9 cellular contexts compared by ENCODE assay signal in the genomic region with DNA sequence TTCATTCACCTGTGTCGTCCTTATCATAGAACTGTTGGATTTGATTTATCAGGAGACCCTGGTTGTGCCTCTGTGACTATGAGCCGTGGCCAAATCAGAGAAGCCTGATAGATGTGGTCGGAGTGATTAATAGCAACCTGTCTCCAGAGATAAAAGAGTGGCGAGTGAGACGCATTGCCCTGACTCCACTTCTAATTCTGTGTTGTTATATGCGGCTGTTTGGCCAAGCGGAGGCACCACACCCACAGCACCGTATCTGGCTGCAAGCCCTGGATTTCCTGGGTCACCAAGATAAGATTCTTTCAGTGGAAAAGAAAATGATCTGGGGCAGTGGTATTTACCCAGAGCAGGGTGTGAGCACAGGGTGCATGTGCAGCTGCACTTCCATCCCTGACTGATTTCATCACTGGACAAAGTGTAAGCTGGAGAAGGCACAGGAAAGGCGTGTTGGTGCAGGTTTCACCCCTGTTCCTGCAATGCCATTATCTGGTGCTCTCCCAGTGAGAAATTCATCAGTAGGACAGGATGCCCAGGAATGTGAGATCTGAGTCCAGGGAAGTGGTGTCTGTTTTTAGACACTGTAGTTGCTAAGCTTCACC.
DNase-seq lines count a peak whose midpoint lies in the region; ATAC-seq and TF ChIP-seq lines count a peak whose summit lies in the region.
"Had no signal": no experiment of that assay in that cellular context is flagged by ENCODE, and none has a peak within 500 bp of the region (broad histone marks: within the 10 kb centered on the region; RNA-seq: fewer than 3 reads in every experiment).

No MANE protein-coding gene starts in this region.

- WGBS in tibial nerve, 2 donors: 38 to 46% methylated on average over 9 of the region's 9 CpGs

- H3K36me3 Mint-ChIP-seq in stimulated activated naive CD8-positive, alpha-beta T cell treated with anti-CD3 and anti-CD28 coated beads, Interleukin-15, Interleukin-2, amounts not matched to agents 100 ng/mL and 50 ng/mL, for 24 hours (ENCODE audit: low read depth): no peaks in the 10 kb centered on the region
- H3K36me3 Mint-ChIP-seq in dendritic cell treated with granulocyte-macrophage colony-stimulating factor and Interleukin-4, amounts not matched to agents 40 ng/mL and 50 ng/mL, for 4 days (ENCODE audit: low read depth): no peaks in the 10 kb centered on the region
- H3K36me3 Mint-ChIP-seq: activated naive CD4-positive, alpha-beta T cell treated with anti-CD3 and anti-CD28 coated beads, Interleukin-2, amount 10 ng/mL, durations not matched to agents 7 days and 5 days had no signal

- peaks cover 7% of the 10 kb centered on the region for H3K27me3 Mint-ChIP-seq in stimulated activated naive CD8-positive, alpha-beta T cell treated with anti-CD3 and anti-CD28 coated beads, Interleukin-15, Interleukin-2, amounts not matched to agents 100 ng/mL and 50 ng/mL, for 24 hours
- H3K27me3 Mint-ChIP-seq in stimulated activated naive CD8-positive, alpha-beta T cell treated with anti-CD3 and anti-CD28 coated beads, Interleukin-15, amount 100 ng/mL, for 72 hours: peaks cover 14% of the 10 kb centered on the region
- peaks cover 4% of the 10 kb centered on the region for H3K27me3 Mint-ChIP-seq in dendritic cell treated with granulocyte-macrophage colony-stimulating factor and Interleukin-4, amounts not matched to agents 40 ng/mL and 50 ng/mL, for 4 days

- H3K4me1 Mint-ChIP-seq in stimulated activated naive CD8-positive, alpha-beta T cell treated with anti-CD3 and anti-CD28 coated beads, Interleukin-15, Interleukin-2, amounts not matched to agents 100 ng/mL and 50 ng/mL, for 24 hours (ENCODE audit: low read depth): peaks cover 23% of the 10 kb centered on the region
- H3K4me1 Mint-ChIP-seq in stimulated activated naive CD8-positive, alpha-beta T cell treated with anti-CD3 and anti-CD28 coated beads, Interleukin-15, amount 100 ng/mL, for 72 hours: peaks cover 12% of the 10 kb centered on the region
- H3K4me1 Mint-ChIP-seq in dendritic cell treated with granulocyte-macrophage colony-stimulating factor and Interleukin-4, amounts not matched to agents 40 ng/mL and 50 ng/mL, for 4 days (ENCODE audit: low read depth): peaks cover 82% of the 10 kb centered on the region

- H3K27ac Mint-ChIP-seq in stimulated activated naive CD8-positive, alpha-beta T cell treated with anti-CD3 and anti-CD28 coated beads, Interleukin-15, Interleukin-2, amounts not matched to agents 100 ng/mL and 50 ng/mL, for 24 hours: no peak overlapping the region
- no peak overlapping the region for H3K27ac Mint-ChIP-seq in stimulated activated naive CD8-positive, alpha-beta T cell treated with anti-CD3 and anti-CD28 coated beads, Interleukin-15, amount 100 ng/mL, for 72 hours
- peak overlapping the region; percentile 61 for H3K27ac Mint-ChIP-seq in dendritic cell treated with granulocyte-macrophage colony-stimulating factor and Interleukin-4, amounts not matched to agents 40 ng/mL and 50 ng/mL, for 4 days
- H3K27ac Mint-ChIP-seq: activated naive CD4-positive, alpha-beta T cell treated with anti-CD3 and anti-CD28 coated beads, Interleukin-2, amount 10 ng/mL, durations not matched to agents 7 days and 5 days had no signal

- intact Hi-C loops in dendritic cell treated with granulocyte-macrophage colony-stimulating factor and Interleukin-4, amounts not matched to agents 40 ng/mL and 50 ng/mL, for 4 days (cut with micrococcal nuclease): no loop called here
- intact Hi-C loops in lower lobe of right lung (cut with DNase I): no loop called here

- no peaks in the 10 kb centered on the region for H3K36me3 ChIP-seq in lower lobe of right lung
- H3K36me3 ChIP-seq in tibial nerve: no peaks in the 10 kb centered on the region

- DNase-seq in stimulated activated naive CD8-positive, alpha-beta T cell treated with anti-CD3 and anti-CD28 coated beads, Interleukin-15, amount 100 ng/mL, for 72 hours: no peak
- peak; percentile 50 for DNase-seq in lower lobe of right lung
- DNase-seq in hippocampal formation (lab: John Stamatoyannopoulos, UW): no peak
- no peak for DNase-seq in activated CD4-positive, CD25-positive, alpha-beta regulatory T cell treated with anti-CD3 and anti-CD28 coated beads, Interleukin-2, amount 50 U/mL, for 72 hours
- no peak for DNase-seq in tibial nerve (ENCODE audit: low spot score in 2 of 2)
- DNase-seq: activated naive CD4-positive, alpha-beta T cell treated with anti-CD3 and anti-CD28 coated beads, Interleukin-2, amount 10 ng/mL, durations not matched to agents 7 days and 5 days had no signal

- TF ChIP-seq EP300 in tibial nerve (IDR thresholded peaks at IDR 0.05): no peak

- ATAC-seq in stimulated activated naive CD8-positive, alpha-beta T cell treated with anti-CD3 and anti-CD28 coated beads, Interleukin-15, amount 100 ng/mL, for 72 hours: no peak
- peak; percentile 59 to 64 for ATAC-seq in lower lobe of right lung
- no peak for ATAC-seq in HG03196 (IDR thresholded peaks at IDR 0.05; ENCODE audit: unreplicated experiment)

- no peaks in the 10 kb centered on the region for H3K9me3 ChIP-seq in lower lobe of right lung
- H3K9me3 ChIP-seq in tibial nerve: no peaks in the 10 kb centered on the region

- peak overlapping the region; percentile 32 for H3K27ac ChIP-seq in lower lobe of right lung
- H3K27ac ChIP-seq in tibial nerve: no peak overlapping the region

- TF ChIP-seq CTCF in lower lobe of right lung (IDR thresholded peaks at IDR 0.05) (no peak), tibial nerve (IDR thresholded peaks at IDR 0.05) (no peak)

- H3K4me3 ChIP-seq in lower lobe of right lung (no peak overlapping the region), tibial nerve (no peak overlapping the region)

- no peak for TF ChIP-seq POLR2A in tibial nerve (IDR thresholded peaks at IDR 0.05)

- H3K9me3 Mint-ChIP-seq in stimulated activated naive CD8-positive, alpha-beta T cell treated with anti-CD3 and anti-CD28 coated beads, Interleukin-15, Interleukin-2, amounts not matched to agents 100 ng/mL and 50 ng/mL, for 24 hours: no peaks in the 10 kb centered on the region
- no peaks in the 10 kb centered on the region for H3K9me3 Mint-ChIP-seq in stimulated activated naive CD8-positive, alpha-beta T cell treated with anti-CD3 and anti-CD28 coated beads, Interleukin-15, amount 100 ng/mL, for 72 hours
- H3K9me3 Mint-ChIP-seq in dendritic cell treated with granulocyte-macrophage colony-stimulating factor and Interleukin-4, amounts not matched to agents 40 ng/mL and 50 ng/mL, for 4 days: no peaks in the 10 kb centered on the region
- H3K9me3 Mint-ChIP-seq: activated naive CD4-positive, alpha-beta T cell treated with anti-CD3 and anti-CD28 coated beads, Interleukin-2, amount 10 ng/mL, durations not matched to agents 7 days and 5 days had no signal

- H3K4me3 Mint-ChIP-seq in stimulated activated naive CD8-positive, alpha-beta T cell treated with anti-CD3 and anti-CD28 coated beads, Interleukin-15, Interleukin-2, amounts not matched to agents 100 ng/mL and 50 ng/mL, for 24 hours: peak overlapping the region; percentile 40
- H3K4me3 Mint-ChIP-seq in stimulated activated naive CD8-positive, alpha-beta T cell treated with anti-CD3 and anti-CD28 coated beads, Interleukin-15, amount 100 ng/mL, for 72 hours: no peak overlapping the region
- no peak overlapping the region for H3K4me3 Mint-ChIP-seq in dendritic cell treated with granulocyte-macrophage colony-stimulating factor and Interleukin-4, amounts not matched to agents 40 ng/mL and 50 ng/mL, for 4 days
- H3K4me3 Mint-ChIP-seq: activated naive CD4-positive, alpha-beta T cell treated with anti-CD3 and anti-CD28 coated beads, Interleukin-2, amount 10 ng/mL, durations not matched to agents 7 days and 5 days had no signal

- H3K4me1 ChIP-seq in lower lobe of right lung: peaks cover 41% of the 10 kb centered on the region
- H3K4me1 ChIP-seq in tibial nerve: peaks cover 0 to 19% (median 7%) of the 10 kb centered on the region in 4 donors

- H3K27me3 ChIP-seq in lower lobe of right lung (ENCODE audit: low read depth) (no peaks in the 10 kb centered on the region), tibial nerve (no peaks in the 10 kb centered on the region)

Comparison
In these comparisons a context has a peak if more than half of its experiments do, and no peak if none do; other contexts are left out.
1. ATAC-seq: peak in lower lobe of right lung (2 of 2); none in stimulated activated naive CD8-positive, alpha-beta T cell treated with anti-CD3 and anti-CD28 coated beads, Interleukin-15, amount 100 ng/mL, for 72 hours (single experiment) and HG03196 (single experiment).